Comparison of ENCODE assay signal across 19 cellular contexts in genomic region chr7:141213226-141213625, GRCh38.
A peak's percentile ranks its signal among the peaks of the same experiment; 100 is the strongest.
DNase-seq lines count a peak whose midpoint lies in the region; ATAC-seq, FAIRE-seq and TF ChIP-seq lines count a peak whose summit lies in the region.
"Had no signal": no experiment of that assay in that cellular context is flagged by ENCODE, and none has a peak within 500 bp of the region (broad histone marks: within the 10 kb centered on the region; RNA-seq: fewer than 3 reads in every experiment).

No MANE protein-coding gene starts in this region.

- peak overlapping the region; percentile 28; the same call in 1 of the 2 replicates for H3K27ac Mint-ChIP-seq in WTC11
- H3K27ac Mint-ChIP-seq: CD4-positive, alpha-beta memory T cell; HFFc6 had no signal

- no peaks in the 10 kb centered on the region for H3K36me3 ChIP-seq in bronchial epithelial cell (ENCODE audit: control insufficient read depth, insufficient read depth, low read length)
- no peaks in the 10 kb centered on the region for H3K36me3 ChIP-seq in heart right ventricle
- H3K36me3 ChIP-seq: HAP-1 had no signal

- no peaks in the 10 kb centered on the region for H3K9me3 Mint-ChIP-seq in WTC11
- H3K9me3 Mint-ChIP-seq: CD4-positive, alpha-beta memory T cell had no signal

- DNase-seq in WTC11 (ENCODE audit: low spot score) (no peak), bronchial epithelial cell (ENCODE audit: low read depth) (no peak), heart right ventricle (no peak), left ventricle myocardium superior (no peak), NCI-H1436 (lab: John Stamatoyannopoulos, UW) (no peak)
- DNase-seq: C1 segment of cervical spinal cord; Calu3; CD4-positive, alpha-beta memory T cell; COR-L47; DMS53; DND-41; GOT3; HFFc6 had no signal

- ATAC-seq in WTC11 (no peak), heart right ventricle (peak in 6 of 8 donors; percentile 56 to 82 (median 68)), left ventricle myocardium superior (peak; percentile 85), HG02588 (IDR thresholded peaks at IDR 0.05; ENCODE audit: unreplicated experiment) (no peak), HG02571 (IDR thresholded peaks at IDR 0.05; ENCODE audit: unreplicated experiment) (no peak)

- peaks cover 80% of the 10 kb centered on the region for H3K4me1 Mint-ChIP-seq in WTC11
- H3K4me1 Mint-ChIP-seq: CD4-positive, alpha-beta memory T cell had no signal

- H3K9me3 ChIP-seq in heart right ventricle, result no peaks in the 10 kb centered on the region
- H3K9me3 ChIP-seq: HAP-1 had no signal

- H3K4me3 Mint-ChIP-seq in WTC11, result no peak overlapping the region
- H3K4me3 Mint-ChIP-seq: CD4-positive, alpha-beta memory T cell; HFFc6 had no signal

- H3K4me3 ChIP-seq in bronchial epithelial cell (ENCODE audit: low read depth, low read length) (no peak overlapping the region), heart right ventricle (no peak overlapping the region)
- H3K4me3 ChIP-seq: HAP-1 had no signal

- peaks cover 7% of the 10 kb centered on the region; the same call in 1 of the 2 replicates for H3K36me3 Mint-ChIP-seq in WTC11
- H3K36me3 Mint-ChIP-seq: CD4-positive, alpha-beta memory T cell had no signal

- no peak for TF ChIP-seq CTCF in WTC11 (IDR thresholded peaks at IDR 0.05)
- no peak for TF ChIP-seq CTCF in bronchial epithelial cell (IDR thresholded peaks at IDR 0.05; ENCODE audit: insufficient read depth, low read length, severe bottlenecking)
- no peak for TF ChIP-seq CTCF in heart right ventricle (IDR thresholded peaks at IDR 0.05)

- POLR2A ChIA-PET in WTC11 (lab: Charles Lee), result no interaction called here

- H3K27ac ChIP-seq in heart right ventricle, result peak overlapping the region in 3 of 10 donors; percentile 15 to 46 (median 19)

- H3K27me3 Mint-ChIP-seq in WTC11 (ENCODE audit: low read depth), result no peaks in the 10 kb centered on the region

- 29 to 43% methylated on average over 2 of the region's 2 CpGs for WGBS in heart right ventricle, 2 donors

- FAIRE-seq in bronchial epithelial cell (lab: Jason Lieb, UNC), result peak; percentile 32
- FAIRE-seq: G401.6, GM12892, H54 had no signal

- peaks cover 0 to 21% (median 10%) of the 10 kb centered on the region in 9 donors for H3K4me1 ChIP-seq in heart right ventricle
- H3K4me1 ChIP-seq: HAP-1 had no signal

- no peaks in the 10 kb centered on the region for H3K27me3 ChIP-seq in bronchial epithelial cell (ENCODE audit: control insufficient read depth, insufficient read depth, low read length)
- no peaks in the 10 kb centered on the region for H3K27me3 ChIP-seq in heart right ventricle

- intact Hi-C loops in heart right ventricle (cut with DNase I) (loop anchor here in 4 of 10 donors (10.0 kb wide), 2 partner anchors 138 to 398 kb away; partner anchors contain the start of gene TMEM178B (in 2 of the 4)), left ventricle myocardium superior (cut with micrococcal nuclease) (no loop called here)

- CTCF ChIA-PET in WTC11 (lab: Charles Lee), result interaction anchor here (2.6 kb wide), 1 partner anchor 141 kb away, joined by 8 read pairs; no protein-coding TSS in a partner anchor

TF ChIP-seq in WTC11, 78 proteins besides CTCF, POLR2A, EP300 and RAD21 (continues in another document):
- no peak for TF ChIP-seq E2F4 (CRISPR knock-in tag; IDR thresholded peaks at IDR 0.05; ENCODE audit: borderline replicate concordance, low read depth)
- TF ChIP-seq ZNF263 (CRISPR knock-in tag; IDR thresholded peaks at IDR 0.05; ENCODE audit: low read depth), result no peak
- no peak for TF ChIP-seq GRHL2 (CRISPR knock-in tag; IDR thresholded peaks at IDR 0.05; ENCODE audit: insufficient replicate concordance, severe bottlenecking)
- TF ChIP-seq SMAD4 (CRISPR knock-in tag; IDR thresholded peaks at IDR 0.05), result no peak
- TF ChIP-seq TCF7 (CRISPR knock-in tag; IDR thresholded peaks at IDR 0.05; ENCODE audit: low read depth), result no peak
- TF ChIP-seq SOX15 (CRISPR knock-in tag; IDR thresholded peaks at IDR 0.05), result no peak
- TF ChIP-seq NR3C1 (CRISPR knock-in tag; conservative IDR thresholded peaks at IDR 0.05; ENCODE audit: low read depth), result no peak
- no peak for TF ChIP-seq OVOL2 (CRISPR knock-in tag; IDR thresholded peaks at IDR 0.05; ENCODE audit: borderline replicate concordance)
- TF ChIP-seq FOXP1 (CRISPR knock-in tag; IDR thresholded peaks at IDR 0.05; ENCODE audit: borderline replicate concordance), result no peak
- TF ChIP-seq ZNF416 (CRISPR knock-in tag; IDR thresholded peaks at IDR 0.05), result no peak
- TF ChIP-seq ZNF138 (CRISPR knock-in tag; conservative IDR thresholded peaks at IDR 0.05), result no peak
- TF ChIP-seq PREB (CRISPR knock-in tag; IDR thresholded peaks at IDR 0.05; ENCODE audit: borderline replicate concordance), result no peak
- TF ChIP-seq, protein P1, sequence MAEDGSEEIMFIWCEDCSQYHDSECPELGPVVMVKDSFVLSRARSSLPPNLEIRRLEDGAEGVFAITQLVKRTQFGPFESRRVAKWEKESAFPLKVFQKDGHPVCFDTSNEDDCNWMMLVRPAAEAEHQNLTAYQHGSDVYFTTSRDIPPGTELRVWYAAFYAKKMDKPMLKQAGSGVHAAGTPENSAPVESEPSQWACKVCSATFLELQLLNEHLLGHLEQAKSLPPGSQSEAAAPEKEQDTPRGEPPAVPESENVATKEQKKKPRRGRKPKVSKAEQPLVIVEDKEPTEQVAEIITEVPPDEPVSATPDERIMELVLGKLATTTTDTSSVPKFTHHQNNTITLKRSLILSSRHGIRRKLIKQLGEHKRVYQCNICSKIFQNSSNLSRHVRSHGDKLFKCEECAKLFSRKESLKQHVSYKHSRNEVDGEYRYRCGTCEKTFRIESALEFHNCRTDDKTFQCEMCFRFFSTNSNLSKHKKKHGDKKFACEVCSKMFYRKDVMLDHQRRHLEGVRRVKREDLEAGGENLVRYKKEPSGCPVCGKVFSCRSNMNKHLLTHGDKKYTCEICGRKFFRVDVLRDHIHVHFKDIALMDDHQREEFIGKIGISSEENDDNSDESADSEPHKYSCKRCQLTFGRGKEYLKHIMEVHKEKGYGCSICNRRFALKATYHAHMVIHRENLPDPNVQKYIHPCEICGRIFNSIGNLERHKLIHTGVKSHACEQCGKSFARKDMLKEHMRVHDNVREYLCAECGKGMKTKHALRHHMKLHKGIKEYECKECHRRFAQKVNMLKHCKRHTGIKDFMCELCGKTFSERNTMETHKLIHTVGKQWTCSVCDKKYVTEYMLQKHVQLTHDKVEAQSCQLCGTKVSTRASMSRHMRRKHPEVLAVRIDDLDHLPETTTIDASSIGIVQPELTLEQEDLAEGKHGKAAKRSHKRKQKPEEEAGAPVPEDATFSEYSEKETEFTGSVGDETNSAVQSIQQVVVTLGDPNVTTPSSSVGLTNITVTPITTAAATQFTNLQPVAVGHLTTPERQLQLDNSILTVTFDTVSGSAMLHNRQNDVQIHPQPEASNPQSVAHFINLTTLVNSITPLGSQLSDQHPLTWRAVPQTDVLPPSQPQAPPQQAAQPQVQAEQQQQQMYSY (CRISPR knock-in tag; IDR thresholded peaks at IDR 0.05), result no peak
- no peak for TF ChIP-seq AR (CRISPR knock-in tag; IDR thresholded peaks at IDR 0.05)

Comparison
In these comparisons a context has a peak if more than half of its experiments do, and no peak if none do; other contexts are left out.
1. ATAC-seq: peak in heart right ventricle (6 of 8) and left ventricle myocardium superior (single experiment); none in WTC11 (single experiment), HG02588 (single experiment) and HG02571 (single experiment).